Comparison of ENCODE assay signal across 22 cellular contexts in the genomic region with DNA sequence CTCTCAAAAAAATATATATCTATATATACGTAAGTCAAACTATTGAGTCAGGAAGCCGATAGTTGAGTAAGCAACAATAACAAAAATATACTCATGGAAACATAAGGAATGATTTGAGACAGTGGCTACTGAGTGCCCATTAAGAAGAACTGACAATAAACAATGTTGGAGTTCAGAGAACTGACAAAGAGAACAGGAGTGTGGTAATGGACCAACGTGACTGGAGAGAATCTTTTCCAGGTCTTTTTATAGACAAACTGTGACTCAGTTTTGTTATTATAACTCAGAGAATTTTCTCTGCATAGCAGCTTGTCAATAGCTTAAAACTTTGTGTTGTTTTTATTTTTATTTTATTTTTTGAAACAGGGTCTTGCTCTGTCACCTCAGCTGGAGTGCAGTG.
"Had no signal": no experiment of that assay in that cellular context is flagged by ENCODE, and none has a peak within 500 bp of the region (broad histone marks: within the 10 kb centered on the region; RNA-seq: fewer than 3 reads in every experiment).

No MANE protein-coding gene starts in this region.

- H3K27ac ChIP-seq: hepatocyte, left ventricle myocardium inferior, suprapubic skin, transverse colon, WERI-Rb-1 had no signal

- H3K27me3 ChIP-seq: adrenal gland, hepatocyte, suprapubic skin, transverse colon had no signal

- H3K4me2 ChIP-seq: hepatocyte had no signal

- H3K9me3 ChIP-seq: adrenal gland, left ventricle myocardium inferior, suprapubic skin, transverse colon had no signal

- DNase-seq: activated CD4-positive, alpha-beta T cell treated with anti-CD3 and anti-CD28 coated beads, Interleukin-2, amount 10 ng/mL, durations not matched to agents 7 days and 5 days; activated CD4-positive, CD25-positive, alpha-beta regulatory T cell treated with anti-CD3 and anti-CD28 coated beads, Interleukin-2, amount 50 U/mL, for 72 hours; activated naive CD4-positive, alpha-beta T cell; activated T-cell treated with anti-CD3 and anti-CD28 coated beads, Interleukin-2, amount 50 U/mL, for 4 hours; central memory CD4-positive, alpha-beta T cell; effector memory CD4-positive, alpha-beta T cell; immature natural killer cell; kidney glomerular epithelial cell; left ventricle myocardium inferior; midbrain; natural killer cell; right cardiac atrium; stimulated activated CD4-positive, alpha-beta T cell treated with anti-CD3 and anti-CD28 coated beads, Interleukin-12 subunit alpha, Interleukin-12 subunit beta, amount 100 ng/mL, for 4 hours; stimulated activated CD4-positive, alpha-beta T cell treated with anti-CD3 and anti-CD28 coated beads, Interleukin-4, amount 100 ng/mL, for 4 hours; T-helper 1 cell; transverse colon; WERI-Rb-1 had no signal

- H3K79me2 ChIP-seq: hepatocyte had no signal

- H3K27ac Mint-ChIP-seq: activated CD4-positive, alpha-beta T cell treated with anti-CD3 and anti-CD28 coated beads, Interleukin-2, amount 10 ng/mL, durations not matched to agents 7 days and 5 days; immature natural killer cell; natural killer cell; stimulated activated naive CD8-positive, alpha-beta T cell treated with anti-CD3 and anti-CD28 coated beads, Interleukin-15, Interleukin-2, amounts not matched to agents 100 ng/mL and 50 ng/mL, for 24 hours had no signal

- H3K36me3 ChIP-seq: adrenal gland, left ventricle myocardium inferior, suprapubic skin, transverse colon, WERI-Rb-1 had no signal

- H3K9me3 Mint-ChIP-seq: activated CD4-positive, alpha-beta T cell treated with anti-CD3 and anti-CD28 coated beads, Interleukin-2, amount 10 ng/mL, durations not matched to agents 7 days and 5 days; activated T-cell treated with anti-CD3 and anti-CD28 coated beads, Interleukin-2, amount 50 U/mL, for 4 hours; immature natural killer cell; natural killer cell; stimulated activated naive CD8-positive, alpha-beta T cell treated with anti-CD3 and anti-CD28 coated beads, Interleukin-15, Interleukin-2, amounts not matched to agents 100 ng/mL and 50 ng/mL, for 24 hours had no signal

- H3K4me3 Mint-ChIP-seq: activated CD4-positive, alpha-beta T cell treated with anti-CD3 and anti-CD28 coated beads, Interleukin-2, amount 10 ng/mL, durations not matched to agents 7 days and 5 days; activated naive CD8-positive, alpha-beta T cell; activated T-cell treated with anti-CD3 and anti-CD28 coated beads, Interleukin-2, amount 50 U/mL, for 4 hours; immature natural killer cell; natural killer cell; stimulated activated naive CD8-positive, alpha-beta T cell treated with anti-CD3 and anti-CD28 coated beads, Interleukin-15, Interleukin-2, amounts not matched to agents 100 ng/mL and 50 ng/mL, for 24 hours had no signal

- H3K27me3 Mint-ChIP-seq: activated CD4-positive, alpha-beta T cell treated with anti-CD3 and anti-CD28 coated beads, Interleukin-2, amount 10 ng/mL, durations not matched to agents 7 days and 5 days; activated naive CD8-positive, alpha-beta T cell; stimulated activated naive CD8-positive, alpha-beta T cell treated with anti-CD3 and anti-CD28 coated beads, Interleukin-15, Interleukin-2, amounts not matched to agents 100 ng/mL and 50 ng/mL, for 24 hours had no signal

- ATAC-seq: activated T-cell treated with anti-CD3 and anti-CD28 coated beads, Interleukin-2, amount 50 U/mL, for 4 hours; natural killer cell; right cardiac atrium had no signal

- H3K4me3 ChIP-seq: adrenal gland, hepatocyte, left ventricle myocardium inferior, suprapubic skin, transverse colon had no signal

- H3K36me3 Mint-ChIP-seq: activated naive CD8-positive, alpha-beta T cell; immature natural killer cell; natural killer cell had no signal
